ENCODE assay signal across 22 cellular contexts in the genomic region with DNA sequence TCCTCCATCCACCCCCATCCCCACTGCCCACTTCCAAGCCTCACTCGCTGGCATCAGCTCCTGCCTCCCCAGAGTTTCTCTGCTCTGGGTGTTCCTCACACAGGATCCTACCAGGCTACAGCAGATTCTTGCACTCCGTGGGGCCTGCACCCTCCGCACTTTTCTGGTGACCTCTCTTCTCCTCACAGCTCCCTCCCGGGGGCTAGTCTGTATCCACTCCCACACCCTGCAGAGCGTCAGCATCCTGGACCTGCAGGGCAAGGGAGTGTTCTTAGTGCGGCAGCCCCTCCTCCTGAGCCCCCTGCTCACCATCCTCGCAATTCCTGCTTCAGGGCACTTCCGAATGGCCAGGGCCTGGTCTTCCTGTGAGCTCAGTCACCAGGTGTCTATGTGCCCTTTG.
DNase-seq lines count a peak whose midpoint lies in the region; ATAC-seq, FAIRE-seq and TF ChIP-seq lines count a peak whose summit lies in the region.
"Had no signal": no experiment of that assay in that cellular context is flagged by ENCODE, and none has a peak within 500 bp of the region (broad histone marks: within the 10 kb centered on the region; RNA-seq: fewer than 3 reads in every experiment).

No MANE protein-coding gene starts in this region.

- no peak overlapping the region for H2AFZ ChIP-seq in neuronal stem cell (ENCODE audit: low read length)

- FAIRE-seq in urothelium cell line (lab: Jason Lieb, UNC): no peak
- FAIRE-seq: A204.1, G401.6 had no signal

- H2AK5ac ChIP-seq in neuronal stem cell (ENCODE audit: low read depth, low read length): no peak overlapping the region

- no peaks in the 10 kb centered on the region for H3K4me1 Mint-ChIP-seq in activated T-cell treated with anti-CD3 and anti-CD28 coated beads, Interleukin-2, amount 50 U/mL, for 24 hours (ENCODE audit: low read depth)
- H3K4me1 Mint-ChIP-seq in stimulated activated naive CD8-positive, alpha-beta T cell treated with anti-CD3 and anti-CD28 coated beads, Interleukin-15, amount 100 ng/mL, for 72 hours: no peaks in the 10 kb centered on the region
- H3K4me1 Mint-ChIP-seq: CD4-positive, CD25-positive, alpha-beta regulatory T cell had no signal

- H3K27ac Mint-ChIP-seq in activated T-cell treated with anti-CD3 and anti-CD28 coated beads, Interleukin-2, amount 50 U/mL, for 24 hours: no peak overlapping the region
- no peak overlapping the region for H3K27ac Mint-ChIP-seq in stimulated activated naive CD8-positive, alpha-beta T cell treated with anti-CD3 and anti-CD28 coated beads, Interleukin-15, amount 100 ng/mL, for 72 hours

- H3K4me3 ChIP-seq in coronary artery (no peak overlapping the region), neuronal stem cell (ENCODE audit: low read length in 2 of 2) (no peak overlapping the region), tibial artery (no peak overlapping the region)
- H3K4me3 ChIP-seq: HAP-1 had no signal

- no peak for TF ChIP-seq CTCF in coronary artery (IDR thresholded peaks at IDR 0.05)
- TF ChIP-seq CTCF in tibial artery (IDR thresholded peaks at IDR 0.05): no peak

- H3K27me3 ChIP-seq in neuronal stem cell (ENCODE audit: control insufficient read depth in 3 of 3, insufficient read depth in 3 of 3, low read depth in 1 of 3, low read length in 3 of 3) (peaks cover 0 to 5% (median 0%) of the 10 kb centered on the region in 3 experiments), tibial artery (peaks cover 0 to 19% of the 10 kb centered on the region in 2 donors)
- H3K27me3 ChIP-seq: BE2C had no signal

- H3K27ac ChIP-seq in coronary artery: no peak overlapping the region
- H3K27ac ChIP-seq in neuronal stem cell (replicated peaks; ENCODE audit: low read length): no peak overlapping the region
- H3K27ac ChIP-seq in tibial artery: no peak overlapping the region
- H3K27ac ChIP-seq: KMS-11 had no signal

- no peak overlapping the region for H3K14ac ChIP-seq in neuronal stem cell (ENCODE audit: low read length)

- H3K9ac ChIP-seq in neuronal stem cell (ENCODE audit: low read depth, low read length, poor library complexity): no peak overlapping the region
- H3K9ac ChIP-seq: KMS-11 had no signal

- no peak overlapping the region for H2BK120ac ChIP-seq in neuronal stem cell (ENCODE audit: low read depth, low read length)

- no peaks in the 10 kb centered on the region for H3K79me1 ChIP-seq in neuronal stem cell (ENCODE audit: low read depth, low read length)

- H3K36me3 ChIP-seq in neuronal stem cell (replicated peaks in 1 of 2; ENCODE audit: control insufficient read depth in 2 of 2, insufficient read depth in 2 of 2, low read length in 2 of 2) (no peaks in the 10 kb centered on the region), tibial artery (no peaks in the 10 kb centered on the region)
- H3K36me3 ChIP-seq: BE2C, HAP-1 had no signal

- no peak overlapping the region for H3K4me3 Mint-ChIP-seq in activated T-cell treated with anti-CD3 and anti-CD28 coated beads, Interleukin-2, amount 50 U/mL, for 24 hours
- no peak overlapping the region for H3K4me3 Mint-ChIP-seq in stimulated activated naive CD8-positive, alpha-beta T cell treated with anti-CD3 and anti-CD28 coated beads, Interleukin-15, amount 100 ng/mL, for 72 hours
- H3K4me3 Mint-ChIP-seq: CD4-positive, CD25-positive, alpha-beta regulatory T cell had no signal

- peak overlapping the region; percentile 17 for H2BK15ac ChIP-seq in neuronal stem cell (ENCODE audit: low read length)

- H3K4ac ChIP-seq in neuronal stem cell (ENCODE audit: low read length): no peak overlapping the region

- H4K8ac ChIP-seq in neuronal stem cell (ENCODE audit: low read depth, low read length): no peak overlapping the region

- H3K4me2 ChIP-seq in neuronal stem cell (ENCODE audit: insufficient read depth, low read length, poor library complexity, severe bottlenecking): no peak overlapping the region
- H3K4me2 ChIP-seq: KMS-11 had no signal

- no peak for ATAC-seq in stimulated activated naive CD8-positive, alpha-beta T cell treated with anti-CD3 and anti-CD28 coated beads, Interleukin-15, amount 100 ng/mL, for 72 hours

- H3K27me3 Mint-ChIP-seq in activated T-cell treated with anti-CD3 and anti-CD28 coated beads, Interleukin-2, amount 50 U/mL, for 24 hours: peaks cover 12% of the 10 kb centered on the region
- peaks cover 6% of the 10 kb centered on the region for H3K27me3 Mint-ChIP-seq in stimulated activated naive CD8-positive, alpha-beta T cell treated with anti-CD3 and anti-CD28 coated beads, Interleukin-15, amount 100 ng/mL, for 72 hours

- H3K18ac ChIP-seq in neuronal stem cell (ENCODE audit: low read length): peak overlapping the region; percentile 67

- no peak overlapping the region for H2BK5ac ChIP-seq in neuronal stem cell (ENCODE audit: low read length)

- H3K23ac ChIP-seq in neuronal stem cell (ENCODE audit: low read depth, low read length, poor library complexity): no peak overlapping the region

- H3K9me3 Mint-ChIP-seq in activated T-cell treated with anti-CD3 and anti-CD28 coated beads, Interleukin-2, amount 50 U/mL, for 24 hours: no peaks in the 10 kb centered on the region
- H3K9me3 Mint-ChIP-seq in stimulated activated naive CD8-positive, alpha-beta T cell treated with anti-CD3 and anti-CD28 coated beads, Interleukin-15, amount 100 ng/mL, for 72 hours: peaks cover 5 to 13% of the 10 kb centered on the region in 2 donors

- no peak overlapping the region for H4K91ac ChIP-seq in neuronal stem cell (ENCODE audit: low read depth, low read length, poor library complexity)

- H2BK12ac ChIP-seq in neuronal stem cell (ENCODE audit: low read length): peak overlapping the region; percentile 12

- H3K4me1 ChIP-seq in neuronal stem cell (ENCODE audit: control insufficient read depth in 2 of 2, insufficient read depth in 1 of 2, low read depth in 1 of 2, low read length in 2 of 2) (peaks cover 0 to 14% of the 10 kb centered on the region in 2 donors), tibial artery (no peaks in the 10 kb centered on the region)
- H3K4me1 ChIP-seq: BE2C, HAP-1 had no signal

- no CpG with 5 or more reads among the region's 8 CpGs for WGBS in neuronal stem cell (ENCODE audit: extremely low coverage in 2 of 2, insufficient read length in 2 of 2, insufficient replicate concordance in 1 of 2), 2 donors

- peak; percentile 19 for DNase-seq in activated T-cell treated with anti-CD3 and anti-CD28 coated beads, Interleukin-2, amount 50 U/mL, for 24 hours
- no peak for DNase-seq in activated T-cell treated with anti-CD3 and anti-CD28 coated beads, Interleukin-2, amount 50 U/mL, for 1 hour
- DNase-seq in coronary artery (ENCODE audit: low spot score): peak; percentile 49
- DNase-seq in neuronal stem cell (ENCODE audit: low spot score): no peak
- peak; percentile 11 to 28 for DNase-seq in tibial artery
- no peak for DNase-seq in urothelium cell line (ENCODE audit: low spot score)
- no peak for DNase-seq in NCI-H1092 (lab: John Stamatoyannopoulos, UW)
- DNase-seq in stimulated activated naive CD8-positive, alpha-beta T cell treated with anti-CD3 and anti-CD28 coated beads, Interleukin-15, amount 100 ng/mL, for 72 hours: no peak
- DNase-seq: BE2C; CD4-positive, CD25-positive, alpha-beta regulatory T cell; COR-L47; DMS 273 treated with DMSO at 0.1 percent for 48 hours; MV-4-11; NCI-H1417; NCI-H187 treated with DMSO at 0.1 percent for 48 hours; NCI-H2227 treated with DMSO at 0.1 percent for 48 hours; NCI-H510A treated with DMSO at 0.1 percent for 48 hours; NCI-H774 had no signal

- intact Hi-C loops in tibial artery (cut with DNase I; ENCODE audit: low total_unique reads): no loop called here

- H3K9me3 ChIP-seq in neuronal stem cell (replicated peaks in 1 of 2; ENCODE audit: control insufficient read depth in 2 of 2, insufficient read depth in 1 of 2, low read depth in 1 of 2, low read length in 2 of 2): peaks cover 4 to 5% of the 10 kb centered on the region in 2 donors
- peaks cover 0 to 9% (median 6%) of the 10 kb centered on the region in 3 donors for H3K9me3 ChIP-seq in tibial artery
- H3K9me3 ChIP-seq: BE2C, HAP-1 had no signal

- H3K36me3 Mint-ChIP-seq in activated T-cell treated with anti-CD3 and anti-CD28 coated beads, Interleukin-2, amount 50 U/mL, for 24 hours (ENCODE audit: low read depth): no peaks in the 10 kb centered on the region
- H3K36me3 Mint-ChIP-seq: CD4-positive, CD25-positive, alpha-beta regulatory T cell had no signal

Comparison
In these comparisons a context has a peak if more than half of its experiments do, and no peak if none do; other contexts are left out.
1. DNase-seq: peak in activated T-cell treated with anti-CD3 and anti-CD28 coated beads, Interleukin-2, amount 50 U/mL, for 24 hours (single experiment), coronary artery (single experiment) and tibial artery (2 of 2); none in activated T-cell treated with anti-CD3 and anti-CD28 coated beads, Interleukin-2, amount 50 U/mL, for 1 hour (single experiment), neuronal stem cell (single experiment), urothelium cell line (single experiment), NCI-H1092 (single experiment) and stimulated activated naive CD8-positive, alpha-beta T cell treated with anti-CD3 and anti-CD28 coated beads, Interleukin-15, amount 100 ng/mL, for 72 hours (0 of 2).